8 cellular contexts compared by ENCODE assay signal in the genomic region with DNA sequence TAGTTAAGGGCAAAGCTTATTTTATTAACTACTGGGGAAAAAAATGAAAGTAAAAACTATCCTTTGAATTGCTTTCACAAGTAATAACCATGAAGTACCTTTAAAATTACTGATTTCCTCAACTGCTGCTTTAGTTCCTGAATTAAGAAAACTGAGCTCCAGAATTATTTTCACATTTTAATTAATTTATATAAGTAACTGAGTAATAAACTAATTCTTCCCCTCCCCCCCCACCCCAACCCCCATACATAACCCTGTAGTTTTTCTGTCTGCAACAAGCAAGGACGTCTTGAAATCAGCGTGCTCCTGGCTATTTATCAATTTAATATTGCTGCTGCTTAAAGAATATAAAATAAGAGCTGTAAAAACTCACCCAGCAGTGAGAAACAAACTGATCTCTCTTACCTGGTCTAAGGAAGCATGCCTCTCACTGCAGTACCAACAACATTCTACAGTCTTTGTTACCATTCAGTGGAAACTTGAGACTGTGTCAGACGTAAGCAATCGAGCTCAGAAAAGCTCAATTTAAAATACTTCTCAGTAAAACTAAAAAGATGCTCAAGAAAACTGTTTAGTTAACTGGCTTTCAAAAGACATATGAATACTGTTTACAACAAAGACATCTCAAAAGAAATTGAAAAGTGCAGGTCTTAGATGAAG.
DNase-seq lines count a peak whose midpoint lies in the region; TF ChIP-seq lines count a peak whose summit lies in the region.

No MANE protein-coding gene starts in this region.

- no peaks in the 10 kb centered on the region for H3K27me3 ChIP-seq in H9 (ENCODE audit: insufficient read depth, low read length)

- H3K79me1 ChIP-seq in H9 (ENCODE audit: insufficient read depth, low read depth, low read length, poor library complexity, severe bottlenecking) = no peaks in the 10 kb centered on the region

- H3K4ac ChIP-seq in H9 (ENCODE audit: low read depth, low read length) = no peak overlapping the region

- H3K4me1 ChIP-seq in H9 (ENCODE audit: insufficient read depth, low read length) = no peaks in the 10 kb centered on the region

- H3K27ac ChIP-seq in H9 (ENCODE audit: insufficient read length, low read depth, low read length) = no peak overlapping the region

- H2BK20ac ChIP-seq in H9 (ENCODE audit: low read depth, low read length, poor library complexity, severe bottlenecking) = no peak overlapping the region

- H3K27me3 Mint-ChIP-seq in H9 (ENCODE audit: low read depth) (no peaks in the 10 kb centered on the region), nephron (ENCODE audit: low read depth) (no peaks in the 10 kb centered on the region)
- H3K27me3 Mint-ChIP-seq in activated CD4-positive, alpha-beta T cell treated with anti-CD3 and anti-CD28 coated beads, Interleukin-2, amount 10 ng/mL, durations not matched to agents 24 days and 14 days = no peaks in the 10 kb centered on the region

- H3K14ac ChIP-seq in H9 (ENCODE audit: insufficient read depth, low read length) = no peak overlapping the region

- H3K79me2 ChIP-seq in H9 (ENCODE audit: insufficient read depth, low read length) = no peaks in the 10 kb centered on the region; the same call in 1 of the 2 replicates

- H3K9me3 Mint-ChIP-seq in H9 (no peaks in the 10 kb centered on the region), nephron (no peaks in the 10 kb centered on the region)
- H3K9me3 Mint-ChIP-seq in activated CD4-positive, alpha-beta T cell treated with anti-CD3 and anti-CD28 coated beads, Interleukin-2, amount 10 ng/mL, durations not matched to agents 24 days and 14 days = no peaks in the 10 kb centered on the region

- H3K27ac Mint-ChIP-seq in H9 (peak overlapping the region; percentile 35 to 99 (median 97)), nephron (peak overlapping the region; percentile 86 to 98 (median 93))
- H3K27ac Mint-ChIP-seq in activated CD4-positive, alpha-beta T cell treated with anti-CD3 and anti-CD28 coated beads, Interleukin-2, amount 10 ng/mL, durations not matched to agents 24 days and 14 days = peak overlapping the region; percentile 59

- H3K36me3 Mint-ChIP-seq in H9 (ENCODE audit: insufficient read depth in 1 of 3, low read depth in 3 of 3) (peaks cover 8 to 20% (median 13%) of the 10 kb centered on the region in 3 experiments; a peak in 6 of 7 replicates), nephron (ENCODE audit: low read depth) (peaks cover 19% of the 10 kb centered on the region)
- peaks cover 3% of the 10 kb centered on the region for H3K36me3 Mint-ChIP-seq in activated CD4-positive, alpha-beta T cell treated with anti-CD3 and anti-CD28 coated beads, Interleukin-2, amount 10 ng/mL, durations not matched to agents 24 days and 14 days (ENCODE audit: low read depth)

- no peaks in the 10 kb centered on the region for H3K9me3 ChIP-seq in H9 (ENCODE audit: control insufficient read depth, low read depth, low read length)

- no peak overlapping the region for H2BK12ac ChIP-seq in H9 (ENCODE audit: insufficient read length, low read depth, low read length)

- no peak overlapping the region for H2AK5ac ChIP-seq in H9 (ENCODE audit: insufficient read length, low read length)

- intact Hi-C loops in activated CD4-positive, alpha-beta T cell treated with anti-CD3 and anti-CD28 coated beads, Interleukin-2, amount 10 ng/mL, durations not matched to agents 24 days and 14 days (cut with micrococcal nuclease) = loop anchor here (5.0 to 10.0 kb wide), 3 partner anchors 119 to 416 kb away; partner anchors contain the start of genes TFDP2 and XRN1

- H3K9ac ChIP-seq in H9 (ENCODE audit: extremely low read depth, insufficient read length, low read length) = peak overlapping the region; percentile 78

- no peaks in the 10 kb centered on the region for H3K23me2 ChIP-seq in H9 (ENCODE audit: insufficient read length, low read depth, low read length, poor library complexity, severe bottlenecking)

- no peak overlapping the region for H4K91ac ChIP-seq in H9 (ENCODE audit: insufficient read length, low read depth, low read length)

- WGBS in H9 (ENCODE audit: extremely low coverage, insufficient read length, low lambda C conversion rate) = no CpG with 5 or more reads among the region's 4 CpGs

- no peak overlapping the region for H2BK15ac ChIP-seq in H9 (ENCODE audit: low read depth, low read length)

- H3K18ac ChIP-seq in H9 (ENCODE audit: insufficient read length, low read depth, low read length) = no peak overlapping the region

- H4K8ac ChIP-seq in H9 (replicated peaks; ENCODE audit: insufficient read length, low read depth, low read length) = no peak overlapping the region

- H3K4me1 Mint-ChIP-seq in H9 (peaks cover 22 to 27% of the 10 kb centered on the region in 2 experiments), nephron (peaks cover 18% of the 10 kb centered on the region)
- H3K4me1 Mint-ChIP-seq in activated CD4-positive, alpha-beta T cell treated with anti-CD3 and anti-CD28 coated beads, Interleukin-2, amount 10 ng/mL, durations not matched to agents 24 days and 14 days = peaks cover 13% of the 10 kb centered on the region

- H4K20me1 ChIP-seq in H9 (ENCODE audit: control insufficient read depth, insufficient read depth, insufficient read length) = no peaks in the 10 kb centered on the region

- H2BK120ac ChIP-seq in H9 (ENCODE audit: low read depth, low read length, poor library complexity, severe bottlenecking) = no peak overlapping the region

- no peak overlapping the region for H3T11ph ChIP-seq in H9 (ENCODE audit: low read length)

- H2BK5ac ChIP-seq in H9 (ENCODE audit: insufficient read length, low read length) = no peak overlapping the region

- H3K56ac ChIP-seq in H9 (ENCODE audit: insufficient read length, low read depth, low read length) = no peak overlapping the region

- H4K5ac ChIP-seq in H9 (ENCODE audit: insufficient read length, low read depth, low read length) = no peak overlapping the region

- no peak overlapping the region for H3K23ac ChIP-seq in H9 (ENCODE audit: insufficient read length, low read depth, low read length)

- H3K4me2 ChIP-seq in H9 (ENCODE audit: insufficient read depth, insufficient read length, low read length) = no peak overlapping the region

- TF ChIP-seq CTCF in H9 (conservative IDR thresholded peaks at IDR 0.05) (no peak), nephron (IDR thresholded peaks at IDR 0.05; ENCODE audit: unreplicated experiment in 3 of 3) (peak in 2 of 3 experiments; percentile 1 to 20)

- no peak overlapping the region for H2AFZ ChIP-seq in H9 (ENCODE audit: low read length)

- DNase-seq in NCI-H748 (lab: John Stamatoyannopoulos, UW; ENCODE audit: unreplicated experiment) (peak; percentile 50), NCI-H748 treated with DMSO at 0.1 percent for 48 hours (lab: John Stamatoyannopoulos, UW) (no peak), H9 (no peak), NCI-H1105 (lab: John Stamatoyannopoulos, UW) (peak; percentile 80), fibroblast of the conjunctiva (ENCODE audit: low read depth) (peak; percentile 54), GOT3 (lab: John Stamatoyannopoulos, UW) (no peak)
- DNase-seq in activated CD4-positive, alpha-beta T cell treated with anti-CD3 and anti-CD28 coated beads, Interleukin-2, amount 10 ng/mL, durations not matched to agents 24 days and 14 days = peak; percentile 84

- H3K4me3 Mint-ChIP-seq in H9 (peak overlapping the region; percentile 78 to 96), nephron (peak overlapping the region; percentile 91 to 97 (median 95))
- H3K4me3 Mint-ChIP-seq in activated CD4-positive, alpha-beta T cell treated with anti-CD3 and anti-CD28 coated beads, Interleukin-2, amount 10 ng/mL, durations not matched to agents 24 days and 14 days = peak overlapping the region; percentile 87

Comparison
In these comparisons a context has a peak if more than half of its experiments do, and no peak if none do; other contexts are left out.
1. DNase-seq: peak in NCI-H748 (single experiment), NCI-H1105 (single experiment), activated CD4-positive, alpha-beta T cell treated with anti-CD3 and anti-CD28 coated beads, Interleukin-2, amount 10 ng/mL, durations not matched to agents 24 days and 14 days (single experiment) and fibroblast of the conjunctiva (single experiment); none in NCI-H748 treated with DMSO at 0.1 percent for 48 hours (single experiment), H9 (single experiment) and GOT3 (single experiment).
2. Peak in every context shown above with its lines, with median percentiles within 50 percentile points of each other: H3K27ac Mint-ChIP-seq and H3K4me3 Mint-ChIP-seq.